In genomic region chr17:59870482-59870881, GRCh38 we compare ENCODE assay signal across 18 cellular contexts.
"Had no signal": no experiment of that assay in that cellular context is flagged by ENCODE, and none has a peak within 500 bp of the region (broad histone marks: within the 10 kb centered on the region; RNA-seq: fewer than 3 reads in every experiment).

No MANE protein-coding gene starts in this region.

- ATAC-seq: activated T-helper 17 cell treated with anti-CD3 and anti-CD28 coated beads, Interleukin-2, amount 50 U/mL, for 72 hours; left ventricle myocardium superior; natural killer cell treated with Interleukin-12 subunit alpha and Interleukin-12 subunit beta and Interleukin-15 and Interleukin-18, amount 100 ng/mL, for 72 hours; psoas muscle; right lobe of liver had no signal

- DNase-seq: activated CD4-positive, alpha-beta T cell treated with anti-CD3 and anti-CD28 coated beads for 1 hour; activated CD4-positive, alpha-beta T cell treated with anti-CD3 and anti-CD28 coated beads, Interleukin-2, amount 50 U/mL, for 4 hours; activated naive CD4-positive, alpha-beta T cell treated with anti-CD3 and anti-CD28 coated beads, Interleukin-2, amount 50 U/mL, for 16 hours; caudate nucleus; colonic mucosa; esophagus squamous epithelium; glutamatergic neuron; hypothalamus; left ventricle myocardium superior; nucleus accumbens; psoas muscle; right lobe of liver; spleen; stimulated activated CD4-positive, alpha-beta T cell treated with anti-CD3 and anti-CD28 coated beads, Interleukin-1b, Interleukin-23, amount 100 ng/mL, for 48 hours; T-helper 9 cell had no signal

- H3K4me1 ChIP-seq: colonic mucosa, psoas muscle, spleen had no signal

- FAIRE-seq: urothelium cell line had no signal

- H3K27ac ChIP-seq: colonic mucosa, psoas muscle, right lobe of liver had no signal

- H3K27me3 ChIP-seq: colonic mucosa, esophagus squamous epithelium, right lobe of liver, spleen had no signal

- H3K9me3 ChIP-seq: colonic mucosa, esophagus squamous epithelium, psoas muscle, right lobe of liver, spleen had no signal

- H3K4me3 ChIP-seq: colonic mucosa, esophagus squamous epithelium, psoas muscle, right lobe of liver, spleen had no signal

- H3K36me3 ChIP-seq: colonic mucosa had no signal
